In the genomic region with DNA sequence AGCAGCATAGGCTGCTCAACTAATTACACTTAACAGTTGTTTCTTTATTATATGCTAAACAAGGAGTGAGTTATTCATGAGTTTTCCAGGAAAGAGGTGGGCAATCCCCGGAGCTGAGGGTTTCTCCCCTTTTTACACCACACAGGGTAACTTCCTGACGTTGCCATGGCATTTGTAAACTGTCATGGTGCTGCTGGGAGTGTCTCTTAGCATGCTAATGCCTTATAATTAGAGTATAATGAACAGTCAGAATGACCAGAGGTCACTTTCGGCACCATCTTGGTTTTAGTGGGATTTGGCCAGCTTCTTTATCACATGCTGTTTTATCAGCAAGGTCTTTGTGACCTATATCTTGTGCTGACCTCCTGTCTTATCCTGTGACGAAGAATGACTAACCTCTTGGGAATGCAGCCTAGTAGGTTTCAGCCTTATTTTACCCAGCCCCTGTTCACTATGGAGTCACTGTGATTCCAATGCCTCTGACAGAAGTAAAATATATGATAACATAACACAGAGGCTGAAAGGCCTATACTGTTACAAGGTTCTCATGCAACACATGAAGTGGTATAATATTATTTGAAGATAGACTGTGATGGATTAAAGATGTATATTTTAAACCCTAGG, we compare ENCODE assay signal across 11 cellular contexts. TPM values are rescaled to one million over a fixed set of nuclear protein-coding genes. Genes with fewer than 3 reads are reported as not detected.
A peak's percentile ranks its signal among the peaks of the same experiment; 100 is the strongest.
DNase-seq lines count a peak whose midpoint lies in the region; TF ChIP-seq lines count a peak whose summit lies in the region.
"Had no signal": no experiment of that assay in that cellular context is flagged by ENCODE, and none has a peak within 500 bp of the region (broad histone marks: within the 10 kb centered on the region; RNA-seq: fewer than 3 reads in every experiment).

No MANE protein-coding gene starts in this region.

- TF ChIP-seq CTCF in SK-N-SH (IDR thresholded peaks at IDR 0.05) (no peak), endodermal cell (conservative IDR thresholded peaks at IDR 0.05) (no peak), suprapubic skin (IDR thresholded peaks at IDR 0.05) (no peak)

- H3K27me3 Mint-ChIP-seq in activated T-cell treated with anti-CD3 and anti-CD28 coated beads, Interleukin-2, amount 50 U/mL, for 24 hours, result no peaks in the 10 kb centered on the region
- no peaks in the 10 kb centered on the region for H3K27me3 Mint-ChIP-seq in endodermal cell (ENCODE audit: insufficient read depth)

- H3K27me3 ChIP-seq in SK-N-SH (ENCODE audit: insufficient read depth) (no peaks in the 10 kb centered on the region), endodermal cell (ENCODE audit: control insufficient read depth, insufficient read depth, low read length, poor library complexity, severe bottlenecking) (no peaks in the 10 kb centered on the region), suprapubic skin (no peaks in the 10 kb centered on the region)

- no peaks in the 10 kb centered on the region for H3F3A ChIP-seq in SK-N-SH (replicated peaks; ENCODE audit: insufficient read depth)

- H3K9ac ChIP-seq in SK-N-SH (no peak overlapping the region), endodermal cell (ENCODE audit: extremely low read depth, low read length, poor library complexity, severe bottlenecking) (peak overlapping the region; percentile 20)

- peak overlapping the region; percentile 71 for H3K27ac Mint-ChIP-seq in activated T-cell treated with anti-CD3 and anti-CD28 coated beads, Interleukin-2, amount 50 U/mL, for 24 hours
- peak overlapping the region; percentile 91 for H3K27ac Mint-ChIP-seq in endodermal cell

- peak overlapping the region; percentile 23 for H3K4me3 Mint-ChIP-seq in activated T-cell treated with anti-CD3 and anti-CD28 coated beads, Interleukin-2, amount 50 U/mL, for 24 hours
- H3K4me3 Mint-ChIP-seq in endodermal cell, result no peak overlapping the region

- no peaks in the 10 kb centered on the region for H3K9me3 Mint-ChIP-seq in activated T-cell treated with anti-CD3 and anti-CD28 coated beads, Interleukin-2, amount 50 U/mL, for 24 hours
- peaks cover 5% of the 10 kb centered on the region for H3K9me3 Mint-ChIP-seq in endodermal cell

- H3K4me3 ChIP-seq in SK-N-SH (ENCODE audit: low read depth in 2 of 2, low read length in 1 of 2), result no peak overlapping the region
- peak overlapping the region; percentile 10 for H3K4me3 ChIP-seq in endodermal cell (ENCODE audit: low read length)
- no peak overlapping the region for H3K4me3 ChIP-seq in suprapubic skin

- no peak overlapping the region for H3K4me2 ChIP-seq in SK-N-SH

- peak overlapping the region; percentile 18; the same call in 1 of the 2 replicates for H2AFZ ChIP-seq in SK-N-SH (ENCODE audit: low read depth)

- TF ChIP-seq RAD21 in SK-N-SH (IDR thresholded peaks at IDR 0.05; ENCODE audit: low read length), result no peak

- no peaks in the 10 kb centered on the region for H4K20me1 ChIP-seq in SK-N-SH (ENCODE audit: insufficient read depth)

- TF ChIP-seq EP300 in SK-N-SH (IDR thresholded peaks at IDR 0.05; ENCODE audit: borderline replicate concordance in 1 of 2, low read depth in 1 of 2, low read length in 1 of 2) (no peak), suprapubic skin (IDR thresholded peaks at IDR 0.05) (no peak)

- no peaks in the 10 kb centered on the region for H3K36me3 ChIP-seq in SK-N-SH (replicated peaks in 1 of 2; ENCODE audit: control insufficient read depth in 1 of 2, insufficient read depth in 2 of 2, low read length in 1 of 2)
- no peaks in the 10 kb centered on the region for H3K36me3 ChIP-seq in endodermal cell (ENCODE audit: control insufficient read depth, insufficient read depth, low read length)
- H3K36me3 ChIP-seq in suprapubic skin, result no peaks in the 10 kb centered on the region

- no peaks in the 10 kb centered on the region for H3K9me2 ChIP-seq in SK-N-SH

- POLR2A ChIA-PET in SK-N-SH (lab: Yijun Ruan, JAX), result interaction anchor here (0.7 kb wide), 1 partner anchor 244 kb away, joined by 3 read pairs; the partner anchor contains the start of gene ZC3H12C

- peaks cover 22% of the 10 kb centered on the region for H3K4me1 Mint-ChIP-seq in activated T-cell treated with anti-CD3 and anti-CD28 coated beads, Interleukin-2, amount 50 U/mL, for 24 hours (ENCODE audit: low read depth)
- H3K4me1 Mint-ChIP-seq in endodermal cell, result peaks cover 12% of the 10 kb centered on the region

- no peak for TF ChIP-seq POLR2A in suprapubic skin (IDR thresholded peaks at IDR 0.05)

- H3K79me2 ChIP-seq in SK-N-SH (ENCODE audit: insufficient read depth), result no peaks in the 10 kb centered on the region

- H3K4me1 ChIP-seq in SK-N-SH (ENCODE audit: control insufficient read depth in 1 of 2, insufficient read depth in 2 of 2, low read depth in 1 of 2, low read length in 1 of 2), result no peaks in the 10 kb centered on the region
- H3K4me1 ChIP-seq in endodermal cell (ENCODE audit: control insufficient read depth, insufficient read depth, low read length), result peaks cover 3% of the 10 kb centered on the region
- H3K4me1 ChIP-seq in suprapubic skin, result no peaks in the 10 kb centered on the region

- CTCF ChIA-PET in SK-N-SH (lab: Yijun Ruan, JAX), result no interaction called here

- no peak for DNase-seq in activated T-cell treated with anti-CD3 and anti-CD28 coated beads, Interleukin-2, amount 50 U/mL, for 24 hours
- DNase-seq in activated T-cell treated with anti-CD3 and anti-CD28 coated beads, Interleukin-2, amount 50 U/mL, for 1 hour, result no peak
- DNase-seq in SK-N-SH, result no peak
- DNase-seq in endodermal cell, result peak; percentile 76
- peak; percentile 20 for DNase-seq in stimulated activated CD4-positive, alpha-beta T cell treated with anti-CD3 and anti-CD28 coated beads, Interleukin-4, amount 100 ng/mL, for 1 hour
- DNase-seq in dedifferentiated amniotic fluid mesenchymal stem cell (ENCODE audit: extremely low spot score), result no peak
- DNase-seq in suprapubic skin (ENCODE audit: low spot score in 2 of 2), result no peak
- no peak for DNase-seq in NCI-H2227 treated with DMSO at 0.1 percent for 48 hours (lab: John Stamatoyannopoulos, UW)
- DNase-seq: kidney, NCI-H526, small intestine had no signal

- 58% methylated on average over 4 of the region's 4 CpGs for WGBS in SK-N-SH (ENCODE audit: low lambda C conversion rate)
- WGBS in endodermal cell (ENCODE audit: insufficient coverage in 1 of 2, insufficient read length in 1 of 2), 2 experiments, result 26 to 60% methylated on average over 2 to 4 of the region's 4 CpGs
- WGBS in suprapubic skin, result 54% methylated on average over 4 of the region's 4 CpGs

- no peak overlapping the region for H3K27ac ChIP-seq in SK-N-SH (ENCODE audit: low read depth in 2 of 2, low read length in 1 of 2)
- no peak overlapping the region for H3K27ac ChIP-seq in endodermal cell (ENCODE audit: low read depth, low read length)
- H3K27ac ChIP-seq in suprapubic skin, result no peak overlapping the region

- H3K9me3 ChIP-seq in SK-N-SH (no peaks in the 10 kb centered on the region), endodermal cell (ENCODE audit: control insufficient read depth, low read length) (no peaks in the 10 kb centered on the region), suprapubic skin (no peaks in the 10 kb centered on the region)

- peaks cover 12% of the 10 kb centered on the region for H3K36me3 Mint-ChIP-seq in activated T-cell treated with anti-CD3 and anti-CD28 coated beads, Interleukin-2, amount 50 U/mL, for 24 hours (ENCODE audit: low read depth)
- H3K36me3 Mint-ChIP-seq in endodermal cell (ENCODE audit: low read depth), result no peaks in the 10 kb centered on the region

TF ChIP-seq in SK-N-SH, 30 proteins besides CTCF, POLR2A, EP300 and RAD21 (continues in another document):
- TF ChIP-seq GATA2 (CRISPR knock-in tag; IDR thresholded peaks at IDR 0.05) (no peak), PBX3 (IDR thresholded peaks at IDR 0.05) (no peak), RXRA (IDR thresholded peaks at IDR 0.05; ENCODE audit: borderline replicate concordance, low read depth) (no peak), GABPA (IDR thresholded peaks at IDR 0.05; ENCODE audit: low read depth) (no peak), NRF1 (IDR thresholded peaks at IDR 0.05; ENCODE audit: low read depth, low read length) (no peak), CHD2 (IDR thresholded peaks at IDR 0.05; ENCODE audit: low read length, partially characterized antibody) (no peak), USF2 (IDR thresholded peaks at IDR 0.05; ENCODE audit: borderline replicate concordance, low read depth, low read length) (no peak), MAX (IDR thresholded peaks at IDR 0.05; ENCODE audit: low read depth) (no peak), TCF12 (IDR thresholded peaks at IDR 0.05) (no peak), RCOR1 (IDR thresholded peaks at IDR 0.05; ENCODE audit: low read length) (no peak), SMC3 (IDR thresholded peaks at IDR 0.05; ENCODE audit: low read depth, low read length) (no peak), JUND (IDR thresholded peaks at IDR 0.05) (no peak)

RNA-seq across cellular contexts. Expression of gene RDX, which starts 41.3 kb away (rescaled TPM):
- polyA plus RNA-seq in SK-N-SH (2012; rRNA removed), result 29.4 and 30.7 TPM in 2 replicates
- polyA plus RNA-seq in SK-N-SH (2012; cell fraction: cytosol; rRNA removed), result 36.5 and 45.4 TPM in 2 replicates
- 17.4 and 24.9 TPM in 2 replicates for polyA plus RNA-seq in SK-N-SH (2012; cell fraction: nucleus; rRNA removed)
- total RNA-seq in endodermal cell, result 100 to 1,000 TPM; 121 to 127 TPM
- polyA plus RNA-seq in endodermal cell (2013, experiment 1 of 2), result 120 TPM
- polyA plus RNA-seq in endodermal cell (2013, experiment 2 of 2), result 141 TPM
- total RNA-seq in suprapubic skin, result 10 to 100 TPM; 24.8 to 46.4 (median 38.3) TPM

Comparison
In these comparisons a context has a peak if more than half of its experiments do, and no peak if none do; other contexts are left out.
1. DNase-seq: peak in endodermal cell (single experiment) and stimulated activated CD4-positive, alpha-beta T cell treated with anti-CD3 and anti-CD28 coated beads, Interleukin-4, amount 100 ng/mL, for 1 hour (single experiment); none in activated T-cell treated with anti-CD3 and anti-CD28 coated beads, Interleukin-2, amount 50 U/mL, for 24 hours (single experiment), activated T-cell treated with anti-CD3 and anti-CD28 coated beads, Interleukin-2, amount 50 U/mL, for 1 hour (single experiment), SK-N-SH (single experiment), dedifferentiated amniotic fluid mesenchymal stem cell (single experiment), suprapubic skin (0 of 2) and NCI-H2227 treated with DMSO at 0.1 percent for 48 hours (single experiment).